ENCODE assay signal across 10 cellular contexts in the genomic region with DNA sequence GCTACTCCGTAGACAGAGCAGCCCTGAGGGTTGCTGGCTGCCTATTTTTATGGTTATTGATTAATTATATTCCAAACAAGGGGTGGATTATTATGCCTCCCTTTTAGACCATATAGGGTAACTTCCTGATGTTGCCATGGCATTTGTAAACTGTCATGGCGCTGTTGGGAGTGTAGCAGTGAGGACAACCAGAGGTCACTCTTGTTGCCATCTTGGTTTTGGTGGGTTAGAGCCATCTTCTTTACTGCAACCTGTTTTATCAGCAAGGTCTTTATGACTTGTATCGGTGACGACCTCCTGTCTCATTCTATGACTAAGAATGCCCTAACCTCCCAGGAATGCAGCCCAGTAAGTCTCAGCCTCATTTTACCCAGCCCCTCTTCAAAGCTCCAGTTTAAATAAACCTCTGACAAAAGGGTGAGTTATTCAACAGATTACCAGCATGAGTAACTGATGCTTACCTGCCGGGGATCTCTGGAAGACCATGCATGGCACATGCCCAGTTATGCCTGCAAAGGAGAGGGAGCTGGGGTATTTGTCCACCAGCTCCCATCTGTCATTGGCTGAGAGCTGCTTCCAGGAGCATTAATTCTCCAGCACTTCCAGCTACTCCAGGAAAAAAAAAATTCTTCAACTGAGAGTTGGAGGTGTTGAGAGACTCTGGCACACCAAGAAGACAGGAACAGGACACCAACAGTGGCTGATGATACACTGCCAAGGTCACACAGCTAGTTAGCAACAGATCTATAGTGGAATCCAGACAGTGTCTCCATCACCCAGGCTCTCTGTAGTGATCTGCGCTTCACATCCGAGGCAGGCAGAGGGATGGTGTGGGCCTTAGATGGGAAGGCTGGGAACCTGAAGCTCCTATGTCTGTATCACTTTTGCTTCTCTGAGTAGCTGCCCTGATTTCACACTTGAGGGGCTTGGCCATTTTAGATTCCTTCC. TPM values are rescaled to one million over a fixed set of nuclear protein-coding genes. Genes with fewer than 3 reads are reported as not detected.
DNase-seq lines count a peak whose midpoint lies in the region; ATAC-seq and TF ChIP-seq lines count a peak whose summit lies in the region.
"Had no signal": no experiment of that assay in that cellular context is flagged by ENCODE, and none has a peak within 500 bp of the region (broad histone marks: within the 10 kb centered on the region; RNA-seq: fewer than 3 reads in every experiment).

No MANE protein-coding gene starts in this region.

- POLR2A ChIA-PET in Panc1 (lab: Charles Lee) = interaction anchor here (0.6 to 0.7 kb wide), 2 partner anchors 131 to 285 kb away, joined by 6 to 7 read pairs; no protein-coding TSS in a partner anchor

- H3K36me3 ChIP-seq in Panc1 (ENCODE audit: control insufficient read depth, insufficient read depth, low read length) (no peaks in the 10 kb centered on the region), neutrophil (peaks cover 46% of the 10 kb centered on the region)

- BruUV-seq in Panc1 (replicated peaks; lab: Mats Ljungman, UMichigan) = no TSS peak

- H3K27ac ChIP-seq in Panc1 (ENCODE audit: low read length) = no peak overlapping the region
- peak overlapping the region; percentile 60 for H3K27ac ChIP-seq in neutrophil
- H3K27ac ChIP-seq: SJSA1 had no signal

- CTCF ChIA-PET in Panc1 (lab: Charles Lee) = interaction anchor here (1.3 kb wide), 1 partner anchor 130 kb away, joined by 12 read pairs; no protein-coding TSS in a partner anchor

- intact Hi-C loops in Panc1 (cut with micrococcal nuclease; ENCODE audit: unreplicated experiment) (no loop called here), left colon (cut with DNase I, micrococcal nuclease) (loop anchor here in 1 of 2 donors (5.0 kb wide), 1 partner anchor 128 kb away; no protein-coding TSS in a partner anchor)

- H3K4me3 ChIP-seq in Panc1 (ENCODE audit: low read depth in 2 of 2, low read length in 2 of 2) (no peak overlapping the region), epithelial cell of esophagus (ENCODE audit: low read length) (no peak overlapping the region), neutrophil (ENCODE audit: low read depth in 1 of 2, low read length in 1 of 2) (no peak overlapping the region)
- H3K4me3 ChIP-seq: SJSA1 had no signal

- no peaks in the 10 kb centered on the region for H3K27me3 ChIP-seq in Panc1 (ENCODE audit: control insufficient read depth, insufficient read depth, low read length)
- no peaks in the 10 kb centered on the region for H3K27me3 ChIP-seq in neutrophil
- H3K27me3 ChIP-seq: SJSA1 had no signal

- in situ Hi-C loops in Panc1 (cut with HindIII; ENCODE audit: low pct_unique_long_range_greater_than_20kb, low sequenced_read_pairs) = no loop called here

- DNase-seq in ELR (ENCODE audit: low read depth) (peak; percentile 92), Panc1 (ENCODE audit: low read depth, low spot score) (no peak), epithelial cell of esophagus (ENCODE audit: low read depth) (peak; percentile 95), left colon (no peak), NCI-H510A treated with DMSO at 0.1 percent for 48 hours (lab: John Stamatoyannopoulos, UW) (no peak), midbrain (lab: John Stamatoyannopoulos, UW) (no peak)
- DNase-seq: left cardiac atrium had no signal

- TF ChIP-seq CTCF in Panc1 (IDR thresholded peaks at IDR 0.05) = no peak
- no peak for TF ChIP-seq CTCF in epithelial cell of esophagus (IDR thresholded peaks at IDR 0.05; ENCODE audit: insufficient read depth, low read depth, low read length, missing control alignments)
- no peak for TF ChIP-seq CTCF in neutrophil (IDR thresholded peaks at IDR 0.05)

- H3K9me3 ChIP-seq in Panc1 (ENCODE audit: control insufficient read depth, insufficient read depth, low read depth, low read length) = no peaks in the 10 kb centered on the region
- H3K9me3 ChIP-seq in neutrophil = no peaks in the 10 kb centered on the region
- H3K9me3 ChIP-seq: SJSA1 had no signal

- H3K4me1 ChIP-seq in Panc1 (ENCODE audit: control insufficient read depth, insufficient read depth, low read length) (peaks cover 5% of the 10 kb centered on the region; the same call in 1 of the 2 replicates), neutrophil (ENCODE audit: control insufficient read depth in 1 of 2, insufficient read depth in 1 of 2, low read depth in 1 of 2, low read length in 1 of 2) (peaks cover 18 to 27% of the 10 kb centered on the region in 2 experiments)

- ATAC-seq in Panc1 (peak; percentile 34), left colon (no peak), GM21423 (IDR thresholded peaks at IDR 0.05; ENCODE audit: unreplicated experiment) (no peak)

RNA-seq across cellular contexts. Expression of a gene that starts 36.6 kb away (rescaled TPM):
- total RNA-seq in Panc1 (2021; ENCODE audit: unreplicated experiment) (0.10 TPM), left colon (1 to 10 TPM in 1 of 2 donors, under 1 TPM in 1; 0.40 to 1.0 TPM)
- 0.07 TPM for polyA plus RNA-seq in Panc1 (2012; ENCODE audit: insufficient read length)

RNA-seq across cellular contexts. Expression of a gene that starts 51.6 kb away (rescaled TPM):
- 28.9 TPM for total RNA-seq in Panc1 (2021; ENCODE audit: unreplicated experiment)
- 22.2 TPM for polyA plus RNA-seq in Panc1 (2012; ENCODE audit: insufficient read length)
- total RNA-seq in left colon = 100 to 1,000 TPM; 118 to 140 TPM

Comparison
In these comparisons a context has a peak if more than half of its experiments do, and no peak if none do; other contexts are left out.
1. DNase-seq: peak in ELR (single experiment) and epithelial cell of esophagus (single experiment); none in Panc1 (single experiment), left colon (0 of 2), NCI-H510A treated with DMSO at 0.1 percent for 48 hours (single experiment) and midbrain (single experiment).